Comparison of ENCODE assay signal across 8 cellular contexts in the genomic region with DNA sequence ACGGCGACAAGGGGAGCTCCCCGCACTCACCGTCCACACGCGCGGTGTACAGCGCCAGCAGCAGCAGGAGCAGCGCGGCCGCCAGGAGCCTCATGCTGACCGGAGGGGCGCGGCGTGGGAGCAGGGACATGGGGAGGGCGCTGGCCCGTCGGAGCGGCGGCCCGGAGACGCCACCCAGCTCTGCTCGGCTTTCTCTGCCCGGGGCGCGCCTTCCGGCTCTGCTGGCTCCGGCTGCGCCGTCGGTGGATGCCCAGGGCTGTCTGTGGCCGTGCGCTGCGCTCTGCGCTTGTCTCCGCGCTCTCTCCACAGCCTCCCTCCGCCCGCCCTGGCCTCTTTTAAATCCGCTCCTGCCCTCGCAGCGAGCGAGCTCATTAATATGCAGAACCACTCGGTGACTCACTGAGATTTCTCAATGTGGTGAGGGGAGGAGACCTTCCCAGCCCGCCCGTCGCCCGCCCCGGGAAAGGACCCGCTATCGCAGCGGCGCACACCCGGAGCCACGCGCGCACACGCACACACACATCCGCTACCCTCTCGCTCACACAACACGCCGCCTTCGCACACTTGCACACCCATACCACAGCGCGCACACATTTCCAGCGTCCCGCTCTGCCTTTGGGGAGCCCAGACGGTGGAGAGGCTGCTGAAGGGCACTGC. TPM values are rescaled to one million over a fixed set of nuclear protein-coding genes. Genes with fewer than 3 reads are reported as not detected.
DNase-seq lines count a peak whose midpoint lies in the region; ATAC-seq, FAIRE-seq and TF ChIP-seq lines count a peak whose summit lies in the region.

A gene with protein sequence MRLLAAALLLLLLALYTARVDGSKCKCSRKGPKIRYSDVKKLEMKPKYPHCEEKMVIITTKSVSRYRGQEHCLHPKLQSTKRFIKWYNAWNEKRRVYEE (minus strand): TSS at position 307 of the 657 bp plus-strand sequence. CDS start 213 bp downstream, at position 94.

- H3K4me3 ChIP-seq in liver (ENCODE audit: low read depth in 1 of 3, low read length in 3 of 3) = peak within 1 kb of the TSS in 2 of 3 donors; percentile 15 to 20
- H3K4me3 ChIP-seq in HepG2 (replicated peaks in 1 of 3; ENCODE audit: insufficient read depth in 1 of 3, low read depth in 2 of 3, low read length in 3 of 3) = no peak within 1 kb of the TSS
- H3K4me3 ChIP-seq in ascending aorta = peak within 1 kb of the TSS; percentile 26 to 36
- H3K4me3 ChIP-seq in iPS-11a (ENCODE audit: low read depth, low read length) = peak within 1 kb of the TSS; percentile 48
- peak within 1 kb of the TSS; percentile 68 for H3K4me3 ChIP-seq in smooth muscle cell

- DNase-seq in HepG2 (ENCODE audit: low spot score) = no peak
- DNase-seq in ascending aorta (ENCODE audit: low spot score in 2 of 2) = no peak
- peak; percentile 60 for DNase-seq in smooth muscle cell (lab: John Stamatoyannopoulos, UW; ENCODE audit: unreplicated experiment)
- DNase-seq in CD4-positive, alpha-beta T cell = no peak
- no peak for DNase-seq in DMS79 treated with DMSO at 0.1 percent for 48 hours (lab: John Stamatoyannopoulos, UW)

- TF ChIP-seq EP300 in HepG2 (IDR thresholded peaks at IDR 0.05; ENCODE audit: low read depth in 2 of 2, low read length in 2 of 2) (no peak), HepG2 (CRISPR knock-in tag; IDR thresholded peaks at IDR 0.05; ENCODE audit: borderline replicate concordance) (no peak)

- WGBS in liver = 3% methylated on average over 68 of the region's 68 CpGs
- WGBS in HepG2 (ENCODE audit: low lambda C conversion rate) = 38% methylated on average over 40 of the region's 68 CpGs
- 1% methylated on average over 43 of the region's 68 CpGs for WGBS in smooth muscle cell (ENCODE audit: low lambda C conversion rate)

- no peaks in the 10 kb centered on the region for H3K4me1 ChIP-seq in liver (ENCODE audit: control insufficient read depth in 4 of 4, insufficient read depth in 4 of 4, low read length in 3 of 4)
- no peaks in the 10 kb centered on the region for H3K4me1 ChIP-seq in HepG2 (ENCODE audit: insufficient read depth, low read length)
- H3K4me1 ChIP-seq in ascending aorta = no peaks in the 10 kb centered on the region
- H3K4me1 ChIP-seq in smooth muscle cell (ENCODE audit: low read depth) = peaks cover 30% of the 10 kb centered on the region

- intact Hi-C loops in HepG2 (cut with micrococcal nuclease; ENCODE audit: unreplicated experiment) = no loop called here
- intact Hi-C loops in ascending aorta (cut with DNase I) = no loop called here
- intact Hi-C loops in CD4-positive, alpha-beta T cell (cut with DNase I, micrococcal nuclease) = no loop called here

- no peak for TF ChIP-seq CTCF in liver (IDR thresholded peaks at IDR 0.05; ENCODE audit: low read depth, low read length, missing input control)
- no peak for TF ChIP-seq CTCF in HepG2 (CRISPR knock-in tag; IDR thresholded peaks at IDR 0.05)
- no peak for TF ChIP-seq CTCF in ascending aorta (IDR thresholded peaks at IDR 0.05)
- no peak for TF ChIP-seq CTCF in smooth muscle cell (IDR thresholded peaks at IDR 0.05; ENCODE audit: borderline replicate concordance, insufficient read depth, poor library complexity, severe bottlenecking)
- no peak for TF ChIP-seq CTCF in CD4-positive, alpha-beta T cell (IDR thresholded peaks at IDR 0.05)

- H3K4me2 ChIP-seq in HepG2 (ENCODE audit: low read depth, low read length) = no peak within 1 kb of the TSS
- peak within 1 kb of the TSS; percentile 93 for H3K4me2 ChIP-seq in smooth muscle cell

- FAIRE-seq in HepG2 (lab: Jason Lieb, UNC) = no peak

- H3K36me3 ChIP-seq in liver (ENCODE audit: control insufficient read depth in 4 of 4, insufficient read depth in 3 of 4, low read depth in 1 of 4, low read length in 3 of 4) (no peaks in the 10 kb centered on the region), HepG2 (replicated peaks in 1 of 2; ENCODE audit: control insufficient read depth in 1 of 2, insufficient read depth in 2 of 2, low read length in 2 of 2) (no peaks in the 10 kb centered on the region), ascending aorta (no peaks in the 10 kb centered on the region), smooth muscle cell (ENCODE audit: low read depth) (no peaks in the 10 kb centered on the region)

- POLR2A ChIA-PET in HepG2 (lab: Yijun Ruan, JAX) = no interaction called here
- POLR2A ChIA-PET in CD4-positive, alpha-beta T cell (lab: Charles Lee) = no interaction called here

- ATAC-seq in HepG2 (no peak), GM21381 (IDR thresholded peaks at IDR 0.05; ENCODE audit: unreplicated experiment) (no peak)
- no peak for ATAC-seq in CD4-positive, alpha-beta T cell (ENCODE audit: poor library complexity)

- H3K9ac ChIP-seq in liver (ENCODE audit: low read depth in 1 of 2, low read length in 2 of 2) (no peak within 1 kb of the TSS), HepG2 (ENCODE audit: insufficient read depth, low read depth, low read length) (no peak within 1 kb of the TSS), smooth muscle cell (ENCODE audit: low read depth) (peak within 1 kb of the TSS; percentile 58)

- H3K79me2 ChIP-seq in HepG2 (ENCODE audit: insufficient read depth, low read length) (no peaks in the 10 kb centered on the region), smooth muscle cell (ENCODE audit: low read depth) (peaks cover 23% of the 10 kb centered on the region)

- in situ Hi-C loops in HepG2 (cut with HindIII; ENCODE audit: extremely low pct_ligation_motif_present, low pct_unique_long_range_greater_than_20kb) = no loop called here

- H2AFZ ChIP-seq in HepG2 (ENCODE audit: low read length) (no peak within 1 kb of the TSS), smooth muscle cell (ENCODE audit: low read depth) (peak within 1 kb of the TSS; percentile 80)

- no peak within 1 kb of the TSS for H3K4me3 Mint-ChIP-seq in CD4-positive, alpha-beta T cell

- BruUV-seq in HepG2 (replicated peaks; lab: Mats Ljungman, UMichigan) = no TSS peak

- H3F3A ChIP-seq in smooth muscle cell (ENCODE audit: low read depth) = peaks cover 23% of the 10 kb centered on the region

- peaks cover 73% of the 10 kb centered on the region for H3K27me3 Mint-ChIP-seq in CD4-positive, alpha-beta T cell

- H3K36me3 Mint-ChIP-seq in CD4-positive, alpha-beta T cell (ENCODE audit: low read depth) = no peaks in the 10 kb centered on the region

- peaks cover 0 to 3% (median 2%) of the 10 kb centered on the region in 4 donors for H3K9me3 ChIP-seq in liver (ENCODE audit: control insufficient read depth in 4 of 4, low read length in 3 of 4)
- H3K9me3 ChIP-seq in HepG2 (ENCODE audit: low read length) = no peaks in the 10 kb centered on the region
- no peaks in the 10 kb centered on the region for H3K9me3 ChIP-seq in ascending aorta
- H3K9me3 ChIP-seq in smooth muscle cell (replicated peaks; ENCODE audit: low read depth) = no peaks in the 10 kb centered on the region
- H3K9me3 ChIP-seq in CD4-positive, alpha-beta T cell (ENCODE audit: control insufficient read depth, low read length) = no peaks in the 10 kb centered on the region

- H3K27ac ChIP-seq in liver (ENCODE audit: low read depth in 1 of 2, low read length in 2 of 2) = peak within 1 kb of the TSS; percentile 46 to 58
- H3K27ac ChIP-seq in HepG2 (ENCODE audit: extremely low read length, insufficient read depth, low read length) = no peak within 1 kb of the TSS
- no peak within 1 kb of the TSS for H3K27ac ChIP-seq in ascending aorta
- peak within 1 kb of the TSS; percentile 48 for H3K27ac ChIP-seq in smooth muscle cell (ENCODE audit: low read depth)
- no peak within 1 kb of the TSS for H3K27ac ChIP-seq in CD4-positive, alpha-beta T cell (ENCODE audit: low read depth, low read length)

- no peaks in the 10 kb centered on the region for H3K9me3 Mint-ChIP-seq in CD4-positive, alpha-beta T cell

- CTCF ChIA-PET in HepG2 (lab: Yijun Ruan, JAX; ENCODE audit: low intra/inter-chr PET ratio, low total read pairs) = no interaction called here
- CTCF ChIA-PET in CD4-positive, alpha-beta T cell (lab: Charles Lee) = no interaction called here

- no peak within 1 kb of the TSS for H3K27ac Mint-ChIP-seq in CD4-positive, alpha-beta T cell

- H4K20me1 ChIP-seq in HepG2 (ENCODE audit: insufficient read depth, low read length) = no peaks in the 10 kb centered on the region
- H4K20me1 ChIP-seq in smooth muscle cell (ENCODE audit: low read depth) = peaks cover 29% of the 10 kb centered on the region

- TF ChIP-seq POLR2A in HepG2 (IDR thresholded peaks at IDR 0.05; ENCODE audit: insufficient read depth in 1 of 2, low read depth in 2 of 2, low read length in 2 of 2) = no peak

- TF ChIP-seq RAD21 in liver (IDR thresholded peaks at IDR 0.05) = no peak
- no peak for TF ChIP-seq RAD21 in HepG2 (CRISPR knock-in tag; IDR thresholded peaks at IDR 0.05)

- H3K4me1 Mint-ChIP-seq in CD4-positive, alpha-beta T cell (ENCODE audit: low read depth) = no peaks in the 10 kb centered on the region

- peaks cover 0 to 12% (median 6%) of the 10 kb centered on the region in 4 donors for H3K27me3 ChIP-seq in liver (ENCODE audit: control insufficient read depth in 4 of 4, insufficient read depth in 4 of 4, low read length in 3 of 4)
- H3K27me3 ChIP-seq in HepG2 (ENCODE audit: control insufficient read depth in 1 of 2, insufficient read depth in 2 of 2, low read length in 2 of 2) = peaks cover 0 to 41% of the 10 kb centered on the region in 2 experiments; a peak in 4 of 5 replicates
- no peaks in the 10 kb centered on the region for H3K27me3 ChIP-seq in ascending aorta
- H3K27me3 ChIP-seq in smooth muscle cell (ENCODE audit: low read depth) = peaks cover 5% of the 10 kb centered on the region
- peaks cover 35% of the 10 kb centered on the region for H3K27me3 ChIP-seq in CD4-positive, alpha-beta T cell (ENCODE audit: control insufficient read depth, insufficient read depth, low read length)

RNA-seq across cellular contexts. Expression of the gene that starts here (rescaled TPM):
- 1 to 10 TPM; 2.7 to 6.1 TPM for total RNA-seq in liver
- 10 to 100 TPM; 10.4 to 13.7 TPM for polyA plus RNA-seq in liver
- not detected in 2 replicates for total RNA-seq in HepG2 (2016; rRNA removed; fragmentation: Illumina TruSeq; extraction: Trizol)
- total RNA-seq in HepG2 (2016; cell fraction: cytosol; rRNA removed; fragmentation: Illumina TruSeq; extraction: Trizol; ENCODE audit: low read depth) = not detected in 2 replicates
- total RNA-seq in HepG2 (2016; cell fraction: insoluble cytoplasmic fraction; rRNA removed; fragmentation: Illumina TruSeq; extraction: Trizol) = not detected in 2 replicates
- not detected in 2 replicates for total RNA-seq in HepG2 (2016; cell fraction: membrane; rRNA removed; fragmentation: Illumina TruSeq; extraction: Trizol)
- not detected in 2 replicates for total RNA-seq in HepG2 (2016; cell fraction: nucleus; rRNA removed; fragmentation: Illumina TruSeq; extraction: Trizol)
- polyA plus RNA-seq in HepG2 (2011; rRNA removed) = not detected in 2 replicates
- polyA plus RNA-seq in HepG2 (2011; cell fraction: cytosol; rRNA removed) = not detected in 2 replicates
- not detected in 2 replicates for polyA plus RNA-seq in HepG2 (2011; cell fraction: nucleus; rRNA removed)
- polyA plus RNA-seq in HepG2 (2012) = not detected in 2 replicates
- not detected in 2 replicates for polyA plus RNA-seq in HepG2 (2016; cell fraction: cytosol; fragmentation: Illumina TruSeq; extraction: Trizol; ENCODE audit: low read depth)
- not detected in 2 replicates for polyA plus RNA-seq in HepG2 (2016; cell fraction: insoluble cytoplasmic fraction; fragmentation: Illumina TruSeq; extraction: Trizol; ENCODE audit: low read depth)
- not detected in 2 replicates for polyA plus RNA-seq in HepG2 (2016; cell fraction: membrane; fragmentation: Illumina TruSeq; extraction: Trizol; ENCODE audit: low read depth)
- not detected in 2 replicates for polyA plus RNA-seq in HepG2 (2016; cell fraction: nucleus; fragmentation: Illumina TruSeq; extraction: Trizol; ENCODE audit: insufficient read depth, low read depth)
- polyA minus RNA-seq in HepG2 (2011; rRNA and poly(A)+ RNA removed; ENCODE audit: low replicate concordance) = not detected in 2 replicates
- polyA minus RNA-seq in HepG2 (2011; cell fraction: cytosol; rRNA and poly(A)+ RNA removed) = not detected in 2 replicates
- not detected in 2 replicates for polyA minus RNA-seq in HepG2 (2011; cell fraction: nucleus; rRNA and poly(A)+ RNA removed)
- total RNA-seq in ascending aorta = 45.3 TPM
- total RNA-seq in smooth muscle cell = 589 and 667 TPM in 2 replicates
- polyA plus RNA-seq in smooth muscle cell = 1,209 and 1,397 TPM in 2 replicates
- not detected for total RNA-seq in CD4-positive, alpha-beta T cell

Comparison
In these comparisons a context has a peak if more than half of its experiments do, and no peak if none do; other contexts are left out.
1. RNA of the gene that starts here (total RNA-seq): 589 to 667 TPM in smooth muscle cell; 45.3 TPM in ascending aorta (single experiment), 2.7 to 6.1 TPM in liver, not detected in HepG2 and not detected in CD4-positive, alpha-beta T cell; every median in the first group is over 10 times any median in the second.
2. RNA of the gene that starts here (polyA plus RNA-seq): 1,209 to 1,397 TPM in smooth muscle cell; 10.4 to 13.7 TPM in liver and not detected in HepG2; every median in the first group is over 10 times any median in the second.
3. H3K27ac ChIP-seq: peak in liver (2 of 2) and smooth muscle cell (single experiment); none in HepG2 (single experiment), ascending aorta (0 of 2) and CD4-positive, alpha-beta T cell (single experiment).
4. H3K4me3 ChIP-seq: peak in liver (2 of 3), ascending aorta (2 of 2), iPS-11a (single experiment) and smooth muscle cell (single experiment); none in HepG2 (0 of 3).